ENCODE assay signal across 1 cellular context in genomic region chr18:8617907-8618306, GRCh38.
TF ChIP-seq lines count a peak whose summit lies in the region.

No MANE protein-coding gene starts in this region.

TF ChIP-seq in H1, 55 proteins besides CTCF, POLR2A, EP300 and RAD21:
- TF ChIP-seq ASH2L (IDR thresholded peaks at IDR 0.05; ENCODE audit: low read length) (no peak), SIN3A (conservative IDR thresholded peaks at IDR 0.05 in 1 of 2, IDR thresholded peaks at IDR 0.05 in 1 of 2; ENCODE audit: low read depth in 1 of 2, low read length in 2 of 2) (no peak), HDAC2 (IDR thresholded peaks at IDR 0.05; ENCODE audit: borderline replicate concordance in 1 of 2, low read depth in 2 of 2, low read length in 2 of 2) (no peak), MAFK (IDR thresholded peaks at IDR 0.05; ENCODE audit: low read depth, low read length) (no peak), ATF2 (IDR thresholded peaks at IDR 0.05; ENCODE audit: low read length) (no peak), RXRA (IDR thresholded peaks at IDR 0.05; ENCODE audit: insufficient read depth, low read depth, low read length) (no peak), BRCA1 (IDR thresholded peaks at IDR 0.05; ENCODE audit: low read depth, low read length) (no peak), PHF8 (conservative IDR thresholded peaks at IDR 0.05; ENCODE audit: low read depth, low read length) (no peak), SP4 (IDR thresholded peaks at IDR 0.05; ENCODE audit: low read length) (no peak), CREB1 (IDR thresholded peaks at IDR 0.05) (no peak)
- TF ChIP-seq, protein P1, sequence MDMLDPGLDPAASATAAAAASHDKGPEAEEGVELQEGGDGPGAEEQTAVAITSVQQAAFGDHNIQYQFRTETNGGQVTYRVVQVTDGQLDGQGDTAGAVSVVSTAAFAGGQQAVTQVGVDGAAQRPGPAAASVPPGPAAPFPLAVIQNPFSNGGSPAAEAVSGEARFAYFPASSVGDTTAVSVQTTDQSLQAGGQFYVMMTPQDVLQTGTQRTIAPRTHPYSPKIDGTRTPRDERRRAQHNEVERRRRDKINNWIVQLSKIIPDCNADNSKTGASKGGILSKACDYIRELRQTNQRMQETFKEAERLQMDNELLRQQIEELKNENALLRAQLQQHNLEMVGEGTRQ (IDR thresholded peaks at IDR 0.05; ENCODE audit: low read length): no peak
- TF ChIP-seq, protein P2, sequence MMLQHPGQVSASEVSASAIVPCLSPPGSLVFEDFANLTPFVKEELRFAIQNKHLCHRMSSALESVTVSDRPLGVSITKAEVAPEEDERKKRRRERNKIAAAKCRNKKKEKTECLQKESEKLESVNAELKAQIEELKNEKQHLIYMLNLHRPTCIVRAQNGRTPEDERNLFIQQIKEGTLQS (IDR thresholded peaks at IDR 0.05; ENCODE audit: insufficient read depth, low read depth, low read length): no peak
